8 cellular contexts compared by ENCODE assay signal in genomic region chr6:12290490-12290820, GRCh38. TPM values are rescaled to one million over a fixed set of nuclear protein-coding genes. Genes with fewer than 3 reads are reported as not detected.
DNase-seq lines count a peak whose midpoint lies in the region; ATAC-seq and TF ChIP-seq lines count a peak whose summit lies in the region.

No MANE protein-coding gene starts in this region.

- H3K27me3 Mint-ChIP-seq in Caco-2 (ENCODE audit: insufficient read depth, unreplicated experiment) (no peaks in the 10 kb centered on the region), nephron progenitor cell (ENCODE audit: low read depth, poor library complexity) (peaks cover 48% of the 10 kb centered on the region)
- H3K27me3 Mint-ChIP-seq in central memory CD8-positive, alpha-beta T cell: peaks cover 74% of the 10 kb centered on the region

- CTCF ChIA-PET in Caco-2 (lab: Charles Lee): interaction anchor here (0.7 to 5.7 kb wide), 8 partner anchors 15 to 313 kb away, joined by 3 to 39 read pairs (median 6); no protein-coding TSS in a partner anchor

- BruUV-seq in Caco-2 (replicated peaks; lab: Mats Ljungman, UMichigan): no TSS peak

- H3K4me1 ChIP-seq in Caco-2: peaks cover 34% of the 10 kb centered on the region

- H3K36me3 Mint-ChIP-seq in Caco-2 (ENCODE audit: insufficient read depth, unreplicated experiment): peaks cover 45% of the 10 kb centered on the region
- peaks cover 3% of the 10 kb centered on the region for H3K36me3 Mint-ChIP-seq in central memory CD8-positive, alpha-beta T cell (ENCODE audit: insufficient read depth)
- H3K36me3 Mint-ChIP-seq in nephron progenitor cell (ENCODE audit: low read depth): no peaks in the 10 kb centered on the region

- H3K36me3 ChIP-seq in Caco-2 (ENCODE audit: control insufficient read depth, insufficient read depth, low read length): no peaks in the 10 kb centered on the region

- POLR2A ChIA-PET in Caco-2 (lab: Charles Lee): interaction anchor here (0.7 to 2.5 kb wide), 6 partner anchors 34 to 692 kb away, joined by 3 to 15 read pairs (median 4); no protein-coding TSS in a partner anchor

- H3K27me3 ChIP-seq in Caco-2 (replicated peaks; ENCODE audit: control insufficient read depth, insufficient read depth, low read length): no peaks in the 10 kb centered on the region

- DNase-seq in Caco-2: no peak
- DNase-seq in central memory CD8-positive, alpha-beta T cell (ENCODE audit: low spot score in 2 of 2): no peak
- DNase-seq in nephron progenitor cell: no peak
- no peak for DNase-seq in NCI-H526 (lab: John Stamatoyannopoulos, UW)
- DNase-seq in NCI-H187 (lab: John Stamatoyannopoulos, UW): no peak
- no peak for DNase-seq in activated CD4-positive, CD25-positive, alpha-beta regulatory T cell treated with anti-CD3 and anti-CD28 coated beads, Interleukin-2, amount 50 U/mL, for 72 hours

- TF ChIP-seq CTCF in Caco-2 (IDR thresholded peaks at IDR 0.05; ENCODE audit: insufficient read depth in 1 of 2, low read depth in 1 of 2, low read length in 1 of 2, severe bottlenecking in 1 of 2, unreplicated experiment in 1 of 2) (no peak), nephron progenitor cell (IDR thresholded peaks at IDR 0.05) (no peak)

- no peaks in the 10 kb centered on the region for H3K9me3 ChIP-seq in Caco-2

- H3K9me3 Mint-ChIP-seq in Caco-2 (ENCODE audit: unreplicated experiment) (no peaks in the 10 kb centered on the region), nephron progenitor cell (no peaks in the 10 kb centered on the region)
- H3K9me3 Mint-ChIP-seq in central memory CD8-positive, alpha-beta T cell: no peaks in the 10 kb centered on the region

- peak; percentile 7 for ATAC-seq in HG03280 (IDR thresholded peaks at IDR 0.05; ENCODE audit: unreplicated experiment)
- no peak for ATAC-seq in central memory CD8-positive, alpha-beta T cell (replicated peaks; ENCODE audit: extremely low read depth, poor library complexity, severe bottlenecking)
- no peak for ATAC-seq in HG03378 (IDR thresholded peaks at IDR 0.05; ENCODE audit: unreplicated experiment)

- peaks cover 31% of the 10 kb centered on the region for H3K4me1 Mint-ChIP-seq in Caco-2 (ENCODE audit: low read depth, unreplicated experiment)
- H3K4me1 Mint-ChIP-seq in central memory CD8-positive, alpha-beta T cell: peaks cover 21% of the 10 kb centered on the region
- H3K4me1 Mint-ChIP-seq in nephron progenitor cell: peaks cover 37% of the 10 kb centered on the region

- peak overlapping the region; percentile 50 for H3K4me3 ChIP-seq in Caco-2 (ENCODE audit: low read depth, low read length)

- H3K4me3 Mint-ChIP-seq in Caco-2 (ENCODE audit: unreplicated experiment) (peak overlapping the region; percentile 86), nephron progenitor cell (peak overlapping the region; percentile 89)
- H3K4me3 Mint-ChIP-seq in central memory CD8-positive, alpha-beta T cell: peak overlapping the region; percentile 63

- H3K27ac Mint-ChIP-seq in Caco-2 (ENCODE audit: unreplicated experiment) (peak overlapping the region; percentile 86), nephron progenitor cell (no peak overlapping the region)
- H3K27ac Mint-ChIP-seq in central memory CD8-positive, alpha-beta T cell (ENCODE audit: low read depth): no peak overlapping the region

- intact Hi-C loops in Caco-2 (cut with micrococcal nuclease; ENCODE audit: unreplicated experiment): loop anchor here (1.0 to 5.0 kb wide), 2 partner anchors 152 to 218 kb away; no protein-coding TSS in a partner anchor

RNA-seq across cellular contexts. Expression of gene EDN1, which starts 0.3 kb away (rescaled TPM):
- 13.5 and 14.0 TPM in 2 replicates for total RNA-seq in Caco-2 (2022)
